16 cellular contexts compared by ENCODE assay signal in the genomic region with DNA sequence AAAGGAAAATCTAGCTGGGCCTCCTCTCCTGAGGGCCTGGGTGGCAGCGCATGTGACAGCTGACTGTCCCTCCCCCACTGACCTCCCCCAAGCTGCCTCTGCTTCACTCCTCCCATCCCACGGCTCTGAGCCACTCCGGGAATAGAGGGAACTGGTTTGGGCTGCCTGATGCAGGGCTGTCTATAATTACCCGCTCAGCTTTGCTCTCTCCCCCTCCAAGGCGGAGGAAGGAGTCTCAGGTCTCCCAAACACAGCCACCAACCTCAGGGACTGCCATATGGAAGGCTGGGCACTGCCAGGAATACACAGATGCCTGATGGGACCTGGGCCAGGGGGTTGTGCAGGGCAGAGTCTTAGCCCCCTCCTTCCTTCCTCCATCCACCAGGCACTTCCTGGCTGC. TPM values are rescaled to one million over a fixed set of nuclear protein-coding genes. Genes with fewer than 3 reads are reported as not detected.
DNase-seq lines count a peak whose midpoint lies in the region; ATAC-seq and TF ChIP-seq lines count a peak whose summit lies in the region.
"Had no signal": no experiment of that assay in that cellular context is flagged by ENCODE, and none has a peak within 500 bp of the region (broad histone marks: within the 10 kb centered on the region; RNA-seq: fewer than 3 reads in every experiment).

No MANE protein-coding gene starts in this region.

- no peak for ATAC-seq in T-helper 17 cell
- ATAC-seq in GM21423 (IDR thresholded peaks at IDR 0.05; ENCODE audit: unreplicated experiment) = no peak
- no peak for ATAC-seq in GM23338
- ATAC-seq: effector memory CD8-positive, alpha-beta T cell; natural killer cell had no signal

- H3K9me3 ChIP-seq in T-helper 17 cell (ENCODE audit: control insufficient read depth, low read length, poor library complexity, severe bottlenecking) = no peaks in the 10 kb centered on the region
- H3K9me3 ChIP-seq in trophoblast cell (ENCODE audit: insufficient read depth, low read depth, low read length) = no peaks in the 10 kb centered on the region
- H3K9me3 ChIP-seq: BE2C, SJCRH30 had no signal

- H3K79me2 ChIP-seq in trophoblast cell (ENCODE audit: control insufficient read depth, insufficient read depth, low read length, poor library complexity) (peaks cover 10% of the 10 kb centered on the region), GM23338 (replicated peaks; ENCODE audit: insufficient read depth) (peaks cover 53% of the 10 kb centered on the region)

- H3K14ac ChIP-seq in trophoblast cell (ENCODE audit: low read length) = no peak overlapping the region

- H3K79me1 ChIP-seq in trophoblast cell (ENCODE audit: low read length) = no peaks in the 10 kb centered on the region

- peaks cover 6 to 12% of the 10 kb centered on the region in 2 experiments for H3K4me1 ChIP-seq in trophoblast cell (ENCODE audit: control insufficient read depth in 1 of 2, insufficient read depth in 2 of 2, low read length in 2 of 2)
- H3K4me1 ChIP-seq in GM23338 (ENCODE audit: insufficient read depth) = no peaks in the 10 kb centered on the region

- no peak overlapping the region for H3K27ac ChIP-seq in trophoblast cell (ENCODE audit: low read depth, low read length)
- no peak overlapping the region for H3K27ac ChIP-seq in GM23338 (ENCODE audit: low read depth)
- H3K27ac ChIP-seq: SJCRH30 had no signal

- H2BK5ac ChIP-seq in trophoblast cell (ENCODE audit: low read depth, low read length, poor library complexity) = no peak overlapping the region

- H2BK12ac ChIP-seq in trophoblast cell (ENCODE audit: low read length) = no peak overlapping the region

- no peaks in the 10 kb centered on the region for H3F3A ChIP-seq in GM23338 (replicated peaks; ENCODE audit: low read depth)

- H3K36me3 Mint-ChIP-seq in T-helper 17 cell (ENCODE audit: low read depth) (no peaks in the 10 kb centered on the region), GM23338 (ENCODE audit: low read depth) (peaks cover 6% of the 10 kb centered on the region; the same call in 2 of the 3 replicates)

- H4K91ac ChIP-seq in trophoblast cell (ENCODE audit: low read depth, low read length) = no peak overlapping the region

- H3K4ac ChIP-seq in trophoblast cell (ENCODE audit: low read depth, low read length) = peak overlapping the region; percentile 16

- H3K18ac ChIP-seq in trophoblast cell (ENCODE audit: low read length) = no peak overlapping the region

- no CpG with 5 or more reads among the region's 5 CpGs for WGBS in trophoblast cell (ENCODE audit: extremely low coverage, insufficient coverage, insufficient read length)

- peaks cover 8% of the 10 kb centered on the region for H4K20me1 ChIP-seq in GM23338 (replicated peaks; ENCODE audit: insufficient read depth)

- H3K4me3 ChIP-seq in trophoblast cell (ENCODE audit: low read depth, low read length) (no peak overlapping the region), GM23338 (no peak overlapping the region)
- H3K4me3 ChIP-seq: SJCRH30 had no signal

- no peak for TF ChIP-seq CTCF in GM23338 (conservative IDR thresholded peaks at IDR 0.05; ENCODE audit: low read depth in 2 of 2)

- H3K4me2 ChIP-seq in trophoblast cell (ENCODE audit: low read length) = no peak overlapping the region
- H3K4me2 ChIP-seq in GM23338 = no peak overlapping the region

- H3K36me3 ChIP-seq in trophoblast cell (ENCODE audit: control insufficient read depth in 1 of 2, insufficient read depth in 2 of 2, low read length in 2 of 2) (peaks cover 22 to 28% of the 10 kb centered on the region in 2 experiments), GM23338 (ENCODE audit: insufficient read depth) (no peaks in the 10 kb centered on the region)

- intact Hi-C loops in cardiac septum (cut with DNase I) = no loop called here

- no peak overlapping the region for H2AK5ac ChIP-seq in trophoblast cell (ENCODE audit: low read length)

- no peak overlapping the region for H3K9ac ChIP-seq in trophoblast cell (ENCODE audit: low read length)

- no peak overlapping the region for H2BK120ac ChIP-seq in trophoblast cell (ENCODE audit: insufficient read depth, low read length, poor library complexity)

- H3K27me3 Mint-ChIP-seq in T-helper 17 cell (no peaks in the 10 kb centered on the region), GM23338 (ENCODE audit: insufficient read depth, low read depth, poor library complexity) (peaks cover 4% of the 10 kb centered on the region)
- H3K27me3 Mint-ChIP-seq: effector memory CD8-positive, alpha-beta T cell had no signal

- H3K23ac ChIP-seq in trophoblast cell (ENCODE audit: low read length) = no peak overlapping the region

- no peak overlapping the region for H4K8ac ChIP-seq in trophoblast cell (ENCODE audit: low read depth, low read length)

- H2AFZ ChIP-seq in trophoblast cell (ENCODE audit: insufficient read depth, low read length, poor library complexity) (no peak overlapping the region), GM23338 (no peak overlapping the region)

- H3K9me2 ChIP-seq in GM23338 (ENCODE audit: insufficient read depth) = no peaks in the 10 kb centered on the region

- H3K27me3 ChIP-seq in trophoblast cell (ENCODE audit: insufficient read depth, low read length) (no peaks in the 10 kb centered on the region), GM23338 (ENCODE audit: insufficient read depth) (no peaks in the 10 kb centered on the region)
- H3K27me3 ChIP-seq: BE2C, SJCRH30 had no signal

- H3K4me1 Mint-ChIP-seq in T-helper 17 cell (peaks cover 20% of the 10 kb centered on the region), GM23338 (no peaks in the 10 kb centered on the region; the same call in 2 of the 3 replicates)

- DNase-seq in DMS 273 (lab: John Stamatoyannopoulos, UW; ENCODE audit: unreplicated experiment) = peak; percentile 97
- no peak for DNase-seq in T-helper 17 cell
- peak; percentile 83 for DNase-seq in cardiac septum (ENCODE audit: low spot score)
- DNase-seq in trophoblast cell = no peak
- DNase-seq in NOMO-1 treated with DMSO at 0.1 percent for 48 hours (lab: John Stamatoyannopoulos, UW; ENCODE audit: unreplicated experiment) = no peak
- no peak for DNase-seq in GM23338 (ENCODE audit: low spot score)
- no peak for DNase-seq in NCI-H510A (lab: John Stamatoyannopoulos, UW)
- DNase-seq: activated CD4-positive, alpha-beta T cell treated with anti-CD3 and anti-CD28 coated beads for 4 hours; activated naive CD4-positive, alpha-beta T cell treated with Interleukin-2 at 50 U/mL for 16 hours; BE2C; effector memory CD8-positive, alpha-beta T cell; GOT3; natural killer cell; NCI-H2107 had no signal

- H3K27ac Mint-ChIP-seq in T-helper 17 cell (peak overlapping the region; percentile 41), GM23338 (no peak overlapping the region)
- H3K27ac Mint-ChIP-seq: natural killer cell had no signal

- H3K4me3 Mint-ChIP-seq in T-helper 17 cell (no peak overlapping the region), GM23338 (no peak overlapping the region)
- H3K4me3 Mint-ChIP-seq: effector memory CD8-positive, alpha-beta T cell; natural killer cell had no signal

- H3K9me3 Mint-ChIP-seq in GM23338 = no peaks in the 10 kb centered on the region; the same call in 2 of the 3 replicates
- H3K9me3 Mint-ChIP-seq: effector memory CD8-positive, alpha-beta T cell; natural killer cell had no signal

- no peak overlapping the region for H4K12ac ChIP-seq in trophoblast cell (ENCODE audit: low read depth, low read length)

TF ChIP-seq in GM23338, 12 proteins besides CTCF, POLR2A, EP300 and RAD21 (continues in another document):
- TF ChIP-seq NANOG (IDR thresholded peaks at IDR 0.05; ENCODE audit: borderline replicate concordance) = no peak
- no peak for TF ChIP-seq JUNB (IDR thresholded peaks at IDR 0.05; ENCODE audit: unreplicated experiment)
- no peak for TF ChIP-seq EZH2 (IDR thresholded peaks at IDR 0.05; ENCODE audit: low read depth, unreplicated experiment)
- no peak for TF ChIP-seq EZH2phosphoT487 (IDR thresholded peaks at IDR 0.05; ENCODE audit: unreplicated experiment)
- TF ChIP-seq, protein P1, sequence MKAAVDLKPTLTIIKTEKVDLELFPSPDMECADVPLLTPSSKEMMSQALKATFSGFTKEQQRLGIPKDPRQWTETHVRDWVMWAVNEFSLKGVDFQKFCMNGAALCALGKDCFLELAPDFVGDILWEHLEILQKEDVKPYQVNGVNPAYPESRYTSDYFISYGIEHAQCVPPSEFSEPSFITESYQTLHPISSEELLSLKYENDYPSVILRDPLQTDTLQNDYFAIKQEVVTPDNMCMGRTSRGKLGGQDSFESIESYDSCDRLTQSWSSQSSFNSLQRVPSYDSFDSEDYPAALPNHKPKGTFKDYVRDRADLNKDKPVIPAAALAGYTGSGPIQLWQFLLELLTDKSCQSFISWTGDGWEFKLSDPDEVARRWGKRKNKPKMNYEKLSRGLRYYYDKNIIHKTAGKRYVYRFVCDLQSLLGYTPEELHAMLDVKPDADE (IDR thresholded peaks at IDR 0.05) = no peak
- no peak for TF ChIP-seq ZNF331 (CRISPR knock-in tag; IDR thresholded peaks at IDR 0.05; ENCODE audit: low read depth)
- TF ChIP-seq ZNF114 (CRISPR knock-in tag; IDR thresholded peaks at IDR 0.05) = no peak
- TF ChIP-seq POLR2AphosphoS5 (IDR thresholded peaks at IDR 0.05; ENCODE audit: low read depth) = no peak

RNA-seq across cellular contexts. Expression of a gene that starts 7.8 kb away (rescaled TPM):
- 100 to 1,000 TPM; 124 to 133 TPM for total RNA-seq in T-helper 17 cell
- 112 TPM for total RNA-seq in cardiac septum
- polyA plus RNA-seq in trophoblast cell (2013) = 86.0 and 93.0 TPM in 2 replicates
- total RNA-seq in GM23338 (2014; rRNA removed; shearing (Covaris generic)) = 42.9 and 52.0 TPM in 2 replicates
- polyA plus RNA-seq in GM23338 (2016; fragmentation: Nextera tagmentation; extraction: Ambion mirVana) = 72.1 and 74.3 TPM in 2 replicates

RNA-seq across cellular contexts. Expression of a gene that starts 23.0 kb away (rescaled TPM):
- total RNA-seq in T-helper 17 cell = 1 to 10 TPM; 3.5 to 6.3 TPM
- total RNA-seq in cardiac septum = 5.2 TPM
- polyA plus RNA-seq in trophoblast cell (2013) = 11.2 TPM in 2 replicates
- 19.8 and 28.0 TPM in 2 replicates for total RNA-seq in GM23338 (2014; rRNA removed; shearing (Covaris generic))
- polyA plus RNA-seq in GM23338 (2016; fragmentation: Nextera tagmentation; extraction: Ambion mirVana) = 26.2 and 31.1 TPM in 2 replicates

RNA-seq across cellular contexts. Expression of a gene that starts 35.3 kb away (rescaled TPM):
- total RNA-seq in T-helper 17 cell = not detected
- total RNA-seq in cardiac septum = 0.59 TPM
- 0.29 and 0.47 TPM in 2 replicates for polyA plus RNA-seq in trophoblast cell (2013)
- 10.0 and 11.6 TPM in 2 replicates for total RNA-seq in GM23338 (2014; rRNA removed; shearing (Covaris generic))
- polyA plus RNA-seq in GM23338 (2016; fragmentation: Nextera tagmentation; extraction: Ambion mirVana) = 0.86 and 1.1 TPM in 2 replicates

Comparison
In these comparisons a context has a peak if more than half of its experiments do, and no peak if none do; other contexts are left out.
1. DNase-seq: peak in DMS 273 (single experiment) and cardiac septum (single experiment); none in T-helper 17 cell (0 of 3), trophoblast cell (0 of 2), NOMO-1 treated with DMSO at 0.1 percent for 48 hours (single experiment), GM23338 (single experiment) and NCI-H510A (single experiment).